ENCODE assay signal across 12 cellular contexts in the genomic region with DNA sequence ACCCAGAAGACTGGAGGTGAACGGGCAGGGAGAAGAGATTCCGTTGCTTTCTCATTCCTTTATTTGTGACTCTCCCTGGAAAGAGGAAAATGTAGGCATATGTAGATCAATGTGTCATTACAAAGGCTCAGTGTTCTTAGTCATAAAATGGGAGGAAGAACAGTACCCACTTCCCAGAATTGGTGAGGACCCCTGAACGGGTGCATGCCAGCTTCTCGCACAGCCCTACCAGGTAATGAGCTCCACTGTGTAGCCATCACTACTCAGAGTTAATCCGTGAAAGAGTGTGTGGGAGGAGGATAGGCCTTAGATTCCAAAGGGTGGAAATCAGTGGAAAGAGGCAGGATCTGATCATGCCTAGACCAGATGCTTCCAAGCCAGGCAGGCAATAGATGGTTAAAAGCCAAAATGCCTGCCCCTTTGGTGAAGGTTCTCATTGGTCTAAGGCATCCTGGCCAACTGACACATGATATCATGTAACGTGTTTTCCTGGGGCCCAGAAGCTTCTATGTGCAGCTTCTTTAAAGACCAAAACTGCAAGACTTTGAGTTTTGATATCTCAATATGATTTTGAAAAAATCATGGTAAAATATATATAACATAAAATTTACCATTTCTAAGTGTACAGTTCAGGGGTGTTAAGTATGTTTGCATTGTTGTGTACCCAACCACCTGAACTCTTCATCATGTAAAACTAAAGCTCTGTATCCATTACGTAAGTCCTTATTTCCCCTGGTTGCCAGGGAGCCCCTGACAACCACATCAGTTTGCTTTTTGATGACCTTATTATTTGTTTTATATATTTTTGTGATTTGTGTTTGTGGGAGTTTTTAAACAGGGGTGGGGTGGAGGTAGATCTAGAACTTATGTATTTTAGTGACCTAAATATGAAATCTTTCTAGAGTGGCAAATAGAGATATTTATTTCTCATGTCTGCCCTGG.
DNase-seq lines count a peak whose midpoint lies in the region; TF ChIP-seq lines count a peak whose summit lies in the region.
"Had no signal": no experiment of that assay in that cellular context is flagged by ENCODE, and none has a peak within 500 bp of the region (broad histone marks: within the 10 kb centered on the region; RNA-seq: fewer than 3 reads in every experiment).

No MANE protein-coding gene starts in this region.

- H3K9me3 Mint-ChIP-seq in activated naive CD8-positive, alpha-beta T cell treated with anti-CD3 and anti-CD28 coated beads for 36 hours = peaks cover 5% of the 10 kb centered on the region
- peaks cover 34% of the 10 kb centered on the region for H3K9me3 Mint-ChIP-seq in HFFc6

- H3K27ac Mint-ChIP-seq in activated naive CD8-positive, alpha-beta T cell treated with anti-CD3 and anti-CD28 coated beads for 36 hours = peak overlapping the region; percentile 96
- H3K27ac Mint-ChIP-seq in HFFc6 = no peak overlapping the region

- no peaks in the 10 kb centered on the region for H3K27me3 Mint-ChIP-seq in activated naive CD8-positive, alpha-beta T cell treated with anti-CD3 and anti-CD28 coated beads for 36 hours
- H3K27me3 Mint-ChIP-seq in HFFc6 (ENCODE audit: insufficient read depth) = no peaks in the 10 kb centered on the region

- H3K79me2 ChIP-seq in KMS-11 (ENCODE audit: insufficient read depth, low read depth) = no peaks in the 10 kb centered on the region

- peaks cover 59% of the 10 kb centered on the region for H3K4me1 Mint-ChIP-seq in activated naive CD8-positive, alpha-beta T cell treated with anti-CD3 and anti-CD28 coated beads for 36 hours
- H3K4me1 Mint-ChIP-seq in HFFc6 (ENCODE audit: low read depth) = no peaks in the 10 kb centered on the region

- peak overlapping the region; percentile 54; the same call in 1 of the 2 replicates for H2AFZ ChIP-seq in KMS-11 (ENCODE audit: low read depth)

- H3K36me3 ChIP-seq in KMS-11 (ENCODE audit: insufficient read depth) = no peaks in the 10 kb centered on the region
- H3K36me3 ChIP-seq: tibial artery had no signal

- H4K20me1 ChIP-seq in KMS-11 (ENCODE audit: insufficient read depth) = no peaks in the 10 kb centered on the region

- peak overlapping the region; percentile 66 for H3K4me3 Mint-ChIP-seq in activated naive CD8-positive, alpha-beta T cell treated with anti-CD3 and anti-CD28 coated beads for 36 hours
- no peak overlapping the region for H3K4me3 Mint-ChIP-seq in HFFc6

- no peak overlapping the region for H3K4me3 ChIP-seq in KMS-11 (IDR thresholded peaks at IDR 0.05; ENCODE audit: insufficient read depth, low read depth, low read length)
- H3K4me3 ChIP-seq: A549, tibial artery had no signal

- peak overlapping the region; percentile 87 for H3K27ac ChIP-seq in KMS-11
- H3K27ac ChIP-seq: A549, tibial artery had no signal

- peaks cover 53% of the 10 kb centered on the region for H3K4me1 ChIP-seq in KMS-11 (ENCODE audit: low read depth, poor library complexity, severe bottlenecking)
- H3K4me1 ChIP-seq: A549, tibial artery had no signal

- H3K36me3 Mint-ChIP-seq in activated naive CD8-positive, alpha-beta T cell treated with anti-CD3 and anti-CD28 coated beads for 36 hours = peaks cover 10% of the 10 kb centered on the region
- H3K36me3 Mint-ChIP-seq in HFFc6 (ENCODE audit: low read depth) = no peaks in the 10 kb centered on the region

- H3K4me2 ChIP-seq in KMS-11 = peak overlapping the region; percentile 82
- H3K4me2 ChIP-seq: A549 had no signal

- no peaks in the 10 kb centered on the region for H3K27me3 ChIP-seq in KMS-11 (ENCODE audit: insufficient read depth, low read depth)
- H3K27me3 ChIP-seq: tibial artery had no signal

- TF ChIP-seq CTCF in KMS-11 (conservative IDR thresholded peaks at IDR 0.05; ENCODE audit: low read depth, low read length) (no peak), HFFc6 (IDR thresholded peaks at IDR 0.05) (no peak)

- H3K9ac ChIP-seq in KMS-11 = peak overlapping the region; percentile 31; the same call in 1 of the 2 replicates

- DNase-seq in NCI-H748 (lab: John Stamatoyannopoulos, UW; ENCODE audit: unreplicated experiment) (peak; percentile 1), NCI-H748 treated with DMSO at 0.1 percent for 48 hours (lab: John Stamatoyannopoulos, UW) (no peak), OCI-M2 (lab: John Stamatoyannopoulos, UW; ENCODE audit: unreplicated experiment) (no peak), germinal center (ENCODE audit: low spot score) (no peak), HFFc6 (no peak)
- DNase-seq in activated naive CD8-positive, alpha-beta T cell treated with anti-CD3 and anti-CD28 coated beads for 36 hours = peak; percentile 20
- peak; percentile 48 for DNase-seq in stimulated activated CD8-positive, alpha-beta memory T cell treated with anti-CD3 and anti-CD28 coated beads, Interleukin-4, amount 100 ng/mL, for 48 hours
- DNase-seq: activated gamma-delta T cell, T1000, tibial artery had no signal

Comparison
In these comparisons a context has a peak if more than half of its experiments do, and no peak if none do; other contexts are left out.
1. DNase-seq: peak in NCI-H748 (single experiment), activated naive CD8-positive, alpha-beta T cell treated with anti-CD3 and anti-CD28 coated beads for 36 hours (single experiment) and stimulated activated CD8-positive, alpha-beta memory T cell treated with anti-CD3 and anti-CD28 coated beads, Interleukin-4, amount 100 ng/mL, for 48 hours (single experiment); none in NCI-H748 treated with DMSO at 0.1 percent for 48 hours (single experiment), OCI-M2 (single experiment), germinal center (single experiment) and HFFc6 (single experiment).